ENCODE assay signal across 8 cellular contexts in the genomic region with DNA sequence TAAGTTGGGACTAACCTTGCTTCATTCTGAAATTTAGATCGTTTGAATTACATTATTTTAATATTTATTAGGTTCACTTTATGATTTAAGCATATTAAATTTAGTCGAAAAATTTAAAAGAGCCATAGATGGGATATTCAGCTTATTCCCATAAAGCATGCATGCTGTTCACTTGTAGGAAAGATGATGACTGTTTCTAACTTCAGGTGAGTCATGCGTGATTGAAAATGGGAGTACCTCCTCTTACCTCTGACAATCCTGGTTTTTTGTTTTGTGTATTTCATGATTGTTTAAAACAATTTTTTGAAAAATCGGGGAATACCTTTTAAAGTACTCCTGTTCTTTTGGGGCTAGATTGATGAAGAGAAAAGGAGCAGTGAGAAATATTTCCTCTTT. TPM values are rescaled to one million over a fixed set of nuclear protein-coding genes. Genes with fewer than 3 reads are reported as not detected.
DNase-seq lines count a peak whose midpoint lies in the region; ATAC-seq and TF ChIP-seq lines count a peak whose summit lies in the region.

No MANE protein-coding gene starts in this region.

- POLR2A ChIA-PET in WTC11 (lab: Charles Lee), result interaction anchor here (0.9 kb wide), 1 partner anchor 88 kb away, joined by 3 read pairs; no protein-coding TSS in a partner anchor

- DNase-seq in DMS53 (lab: John Stamatoyannopoulos, UW) (peak; percentile 27), DMS53 treated with DMSO at 0.1 percent for 48 hours (lab: John Stamatoyannopoulos, UW; ENCODE audit: unreplicated experiment) (no peak), WTC11 (ENCODE audit: low spot score) (no peak), NCI-H1092 treated with DMSO at 0.1 percent for 48 hours (lab: John Stamatoyannopoulos, UW) (no peak)
- no peak for DNase-seq in stimulated activated effector memory CD8-positive, alpha-beta T cell treated with anti-CD3 and anti-CD28 coated beads, Interleukin-12 subunit alpha, Interleukin-12 subunit beta, amount 100 ng/mL, for 72 hours (ENCODE audit: low spot score in 2 of 2)

- H3K4me1 Mint-ChIP-seq in WTC11, result peaks cover 38% of the 10 kb centered on the region
- H3K4me1 Mint-ChIP-seq in stimulated activated effector memory CD8-positive, alpha-beta T cell treated with anti-CD3 and anti-CD28 coated beads, Interleukin-12 subunit alpha, Interleukin-12 subunit beta, amount 100 ng/mL, for 72 hours, result peaks cover 70% of the 10 kb centered on the region

- no peaks in the 10 kb centered on the region for H3K27me3 Mint-ChIP-seq in WTC11 (ENCODE audit: low read depth)

- peak overlapping the region; percentile 90 for H3K4me3 ChIP-seq in iPS-11a (ENCODE audit: low read depth, low read length)

- no peaks in the 10 kb centered on the region for H3K9me3 Mint-ChIP-seq in WTC11
- no peaks in the 10 kb centered on the region for H3K9me3 Mint-ChIP-seq in stimulated activated effector memory CD8-positive, alpha-beta T cell treated with anti-CD3 and anti-CD28 coated beads, Interleukin-12 subunit alpha, Interleukin-12 subunit beta, amount 100 ng/mL, for 72 hours

- no peak for TF ChIP-seq CTCF in WTC11 (IDR thresholded peaks at IDR 0.05)

- CTCF ChIA-PET in WTC11 (lab: Charles Lee), result no interaction called here

- H3K36me3 Mint-ChIP-seq in WTC11, result peaks cover 13% of the 10 kb centered on the region
- H3K36me3 Mint-ChIP-seq in stimulated activated effector memory CD8-positive, alpha-beta T cell treated with anti-CD3 and anti-CD28 coated beads, Interleukin-12 subunit alpha, Interleukin-12 subunit beta, amount 100 ng/mL, for 72 hours, result peaks cover 43% of the 10 kb centered on the region

- H3K27ac Mint-ChIP-seq in WTC11, result peak overlapping the region; percentile 78
- H3K27ac Mint-ChIP-seq in stimulated activated effector memory CD8-positive, alpha-beta T cell treated with anti-CD3 and anti-CD28 coated beads, Interleukin-12 subunit alpha, Interleukin-12 subunit beta, amount 100 ng/mL, for 72 hours, result peak overlapping the region; percentile 98

- H3K4me3 Mint-ChIP-seq in WTC11, result peak overlapping the region; percentile 93
- H3K4me3 Mint-ChIP-seq in stimulated activated effector memory CD8-positive, alpha-beta T cell treated with anti-CD3 and anti-CD28 coated beads, Interleukin-12 subunit alpha, Interleukin-12 subunit beta, amount 100 ng/mL, for 72 hours, result peak overlapping the region; percentile 96

- ATAC-seq in WTC11, result no peak
- no peak for ATAC-seq in stimulated activated effector memory CD8-positive, alpha-beta T cell treated with anti-CD3 and anti-CD28 coated beads, Interleukin-12 subunit alpha, Interleukin-12 subunit beta, amount 100 ng/mL, for 72 hours
- ATAC-seq in HG02981 (IDR thresholded peaks at IDR 0.05; ENCODE audit: unreplicated experiment), result no peak
- no peak for ATAC-seq in HG02798 (IDR thresholded peaks at IDR 0.05; ENCODE audit: poor library complexity, unreplicated experiment)

TF ChIP-seq in WTC11, 78 proteins besides CTCF, POLR2A, EP300 and RAD21:
- TF ChIP-seq, protein P1, sequence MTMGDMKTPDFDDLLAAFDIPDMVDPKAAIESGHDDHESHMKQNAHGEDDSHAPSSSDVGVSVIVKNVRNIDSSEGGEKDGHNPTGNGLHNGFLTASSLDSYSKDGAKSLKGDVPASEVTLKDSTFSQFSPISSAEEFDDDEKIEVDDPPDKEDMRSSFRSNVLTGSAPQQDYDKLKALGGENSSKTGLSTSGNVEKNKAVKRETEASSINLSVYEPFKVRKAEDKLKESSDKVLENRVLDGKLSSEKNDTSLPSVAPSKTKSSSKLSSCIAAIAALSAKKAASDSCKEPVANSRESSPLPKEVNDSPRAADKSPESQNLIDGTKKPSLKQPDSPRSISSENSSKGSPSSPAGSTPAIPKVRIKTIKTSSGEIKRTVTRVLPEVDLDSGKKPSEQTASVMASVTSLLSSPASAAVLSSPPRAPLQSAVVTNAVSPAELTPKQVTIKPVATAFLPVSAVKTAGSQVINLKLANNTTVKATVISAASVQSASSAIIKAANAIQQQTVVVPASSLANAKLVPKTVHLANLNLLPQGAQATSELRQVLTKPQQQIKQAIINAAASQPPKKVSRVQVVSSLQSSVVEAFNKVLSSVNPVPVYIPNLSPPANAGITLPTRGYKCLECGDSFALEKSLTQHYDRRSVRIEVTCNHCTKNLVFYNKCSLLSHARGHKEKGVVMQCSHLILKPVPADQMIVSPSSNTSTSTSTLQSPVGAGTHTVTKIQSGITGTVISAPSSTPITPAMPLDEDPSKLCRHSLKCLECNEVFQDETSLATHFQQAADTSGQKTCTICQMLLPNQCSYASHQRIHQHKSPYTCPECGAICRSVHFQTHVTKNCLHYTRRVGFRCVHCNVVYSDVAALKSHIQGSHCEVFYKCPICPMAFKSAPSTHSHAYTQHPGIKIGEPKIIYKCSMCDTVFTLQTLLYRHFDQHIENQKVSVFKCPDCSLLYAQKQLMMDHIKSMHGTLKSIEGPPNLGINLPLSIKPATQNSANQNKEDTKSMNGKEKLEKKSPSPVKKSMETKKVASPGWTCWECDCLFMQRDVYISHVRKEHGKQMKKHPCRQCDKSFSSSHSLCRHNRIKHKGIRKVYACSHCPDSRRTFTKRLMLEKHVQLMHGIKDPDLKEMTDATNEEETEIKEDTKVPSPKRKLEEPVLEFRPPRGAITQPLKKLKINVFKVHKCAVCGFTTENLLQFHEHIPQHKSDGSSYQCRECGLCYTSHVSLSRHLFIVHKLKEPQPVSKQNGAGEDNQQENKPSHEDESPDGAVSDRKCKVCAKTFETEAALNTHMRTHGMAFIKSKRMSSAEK (CRISPR knock-in tag; IDR thresholded peaks at IDR 0.05; ENCODE audit: borderline replicate concordance), result no peak
- TF ChIP-seq TEAD1 (CRISPR knock-in tag; IDR thresholded peaks at IDR 0.05) (no peak), GABPB1 (CRISPR knock-in tag; IDR thresholded peaks at IDR 0.05) (no peak), NFATC4 (CRISPR knock-in tag; IDR thresholded peaks at IDR 0.05) (no peak), FOXP1 (CRISPR knock-in tag; IDR thresholded peaks at IDR 0.05; ENCODE audit: borderline replicate concordance) (no peak), ZNF232 (CRISPR knock-in tag; IDR thresholded peaks at IDR 0.05) (no peak), ZNF317 (CRISPR knock-in tag; IDR thresholded peaks at IDR 0.05; ENCODE audit: borderline replicate concordance, low read depth) (no peak)
- TF ChIP-seq, protein P2, sequence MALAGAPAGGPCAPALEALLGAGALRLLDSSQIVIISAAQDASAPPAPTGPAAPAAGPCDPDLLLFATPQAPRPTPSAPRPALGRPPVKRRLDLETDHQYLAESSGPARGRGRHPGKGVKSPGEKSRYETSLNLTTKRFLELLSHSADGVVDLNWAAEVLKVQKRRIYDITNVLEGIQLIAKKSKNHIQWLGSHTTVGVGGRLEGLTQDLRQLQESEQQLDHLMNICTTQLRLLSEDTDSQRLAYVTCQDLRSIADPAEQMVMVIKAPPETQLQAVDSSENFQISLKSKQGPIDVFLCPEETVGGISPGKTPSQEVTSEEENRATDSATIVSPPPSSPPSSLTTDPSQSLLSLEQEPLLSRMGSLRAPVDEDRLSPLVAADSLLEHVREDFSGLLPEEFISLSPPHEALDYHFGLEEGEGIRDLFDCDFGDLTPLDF (CRISPR knock-in tag; IDR thresholded peaks at IDR 0.05), result no peak
- TF ChIP-seq, protein P3, sequence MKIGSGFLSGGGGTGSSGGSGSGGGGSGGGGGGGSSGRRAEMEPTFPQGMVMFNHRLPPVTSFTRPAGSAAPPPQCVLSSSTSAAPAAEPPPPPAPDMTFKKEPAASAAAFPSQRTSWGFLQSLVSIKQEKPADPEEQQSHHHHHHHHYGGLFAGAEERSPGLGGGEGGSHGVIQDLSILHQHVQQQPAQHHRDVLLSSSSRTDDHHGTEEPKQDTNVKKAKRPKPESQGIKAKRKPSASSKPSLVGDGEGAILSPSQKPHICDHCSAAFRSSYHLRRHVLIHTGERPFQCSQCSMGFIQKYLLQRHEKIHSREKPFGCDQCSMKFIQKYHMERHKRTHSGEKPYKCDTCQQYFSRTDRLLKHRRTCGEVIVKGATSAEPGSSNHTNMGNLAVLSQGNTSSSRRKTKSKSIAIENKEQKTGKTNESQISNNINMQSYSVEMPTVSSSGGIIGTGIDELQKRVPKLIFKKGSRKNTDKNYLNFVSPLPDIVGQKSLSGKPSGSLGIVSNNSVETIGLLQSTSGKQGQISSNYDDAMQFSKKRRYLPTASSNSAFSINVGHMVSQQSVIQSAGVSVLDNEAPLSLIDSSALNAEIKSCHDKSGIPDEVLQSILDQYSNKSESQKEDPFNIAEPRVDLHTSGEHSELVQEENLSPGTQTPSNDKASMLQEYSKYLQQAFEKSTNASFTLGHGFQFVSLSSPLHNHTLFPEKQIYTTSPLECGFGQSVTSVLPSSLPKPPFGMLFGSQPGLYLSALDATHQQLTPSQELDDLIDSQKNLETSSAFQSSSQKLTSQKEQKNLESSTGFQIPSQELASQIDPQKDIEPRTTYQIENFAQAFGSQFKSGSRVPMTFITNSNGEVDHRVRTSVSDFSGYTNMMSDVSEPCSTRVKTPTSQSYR (CRISPR knock-in tag; IDR thresholded peaks at IDR 0.05), result no peak

RNA-seq across cellular contexts. Expression of a gene that starts 1.4 kb away (rescaled TPM):
- 51.6 to 53.5 TPM (median 53.0 TPM) in 3 replicates for total RNA-seq in WTC11 (2021)
